In genomic region chr2:42046819-42047487, GRCh38 we compare ENCODE assay signal across 8 cellular contexts. TPM values are rescaled to one million over a fixed set of nuclear protein-coding genes. Genes with fewer than 3 reads are reported as not detected.
DNase-seq lines count a peak whose midpoint lies in the region; ATAC-seq and TF ChIP-seq lines count a peak whose summit lies in the region.

No MANE protein-coding gene starts in this region.

- H2AFZ ChIP-seq in KMS-11 (ENCODE audit: low read depth): peak overlapping the region; percentile 93

- H3K27me3 ChIP-seq in KMS-11 (ENCODE audit: insufficient read depth, low read depth) (peaks cover 14% of the 10 kb centered on the region; the same call in 1 of the 2 replicates), kidney epithelial cell (ENCODE audit: control insufficient read depth, insufficient read depth, low read length) (peaks cover 4% of the 10 kb centered on the region)

- H3K9ac ChIP-seq in KMS-11: no peak overlapping the region

- no peaks in the 10 kb centered on the region for H4K20me1 ChIP-seq in KMS-11 (ENCODE audit: insufficient read depth)

- H3K36me3 ChIP-seq in KMS-11 (ENCODE audit: insufficient read depth): no peaks in the 10 kb centered on the region
- no peaks in the 10 kb centered on the region for H3K36me3 ChIP-seq in kidney epithelial cell (ENCODE audit: control insufficient read depth, insufficient read depth, low read length)

- in situ Hi-C loops in astrocyte of the cerebellum (cut with HindIII; ENCODE audit: low sequenced_read_pairs): no loop called here

- TF ChIP-seq CTCF in KMS-11 (conservative IDR thresholded peaks at IDR 0.05; ENCODE audit: low read depth, low read length): no peak
- TF ChIP-seq CTCF in astrocyte of the cerebellum (IDR thresholded peaks at IDR 0.05; ENCODE audit: low read depth, low read length, missing control alignments): no peak
- no peak for TF ChIP-seq CTCF in kidney epithelial cell (IDR thresholded peaks at IDR 0.05; ENCODE audit: insufficient read depth, low read length, poor library complexity, severe bottlenecking)

- H3K27ac ChIP-seq in KMS-11 (no peak overlapping the region), temporal lobe (ENCODE audit: low read depth, low read length) (peak overlapping the region; percentile 64)

- peak overlapping the region; percentile 92 for H3K4me2 ChIP-seq in KMS-11

- ATAC-seq in GM19397 (IDR thresholded peaks at IDR 0.05; ENCODE audit: unreplicated experiment): no peak

- peak overlapping the region; percentile 72 for H3K4me3 ChIP-seq in KMS-11 (IDR thresholded peaks at IDR 0.05; ENCODE audit: insufficient read depth, low read depth, low read length)
- H3K4me3 ChIP-seq in astrocyte of the cerebellum (ENCODE audit: low read depth, low read length): peak overlapping the region; percentile 62
- peak overlapping the region; percentile 58 for H3K4me3 ChIP-seq in kidney epithelial cell (ENCODE audit: low read depth, low read length)

- DNase-seq in DMS53 treated with DMSO at 0.1 percent for 48 hours (lab: John Stamatoyannopoulos, UW; ENCODE audit: unreplicated experiment) (peak; percentile 24), astrocyte of the cerebellum (ENCODE audit: low read depth) (no peak), kidney epithelial cell (ENCODE audit: low read depth) (no peak), RPMI8226 (no peak), H4 (ENCODE audit: low spot score) (no peak)

- H3K79me2 ChIP-seq in KMS-11 (ENCODE audit: insufficient read depth, low read depth): no peaks in the 10 kb centered on the region

- no peaks in the 10 kb centered on the region for H3K4me1 ChIP-seq in KMS-11 (ENCODE audit: low read depth, poor library complexity, severe bottlenecking)

RNA-seq across cellular contexts. Expression of gene PKDCC, which starts 0.9 kb away (rescaled TPM):
- total RNA-seq in kidney epithelial cell (6.6 and 8.5 TPM in 2 replicates), temporal lobe (9.6 TPM)
- 10.2 and 17.2 TPM in 2 replicates for total RNA-seq in H4 (2014; rRNA removed; shearing (Covaris generic))
